ENCODE assay signal across 1 cellular context in genomic region chr10:124918906-124919305, GRCh38.
TF ChIP-seq lines count a peak whose summit lies in the region.

No MANE protein-coding gene starts in this region.

TF ChIP-seq in K562, 482 proteins besides CTCF, POLR2A, EP300 and RAD21 (continued from another document):
- TF ChIP-seq CEBPZ (IDR thresholded peaks at IDR 0.05; ENCODE audit: borderline replicate concordance, low read depth, low read length) (no peak), DNMT1 (IDR thresholded peaks at IDR 0.05) (no peak), CHAMP1 (IDR thresholded peaks at IDR 0.05) (no peak), THRB (CRISPR knock-in tag; conservative IDR thresholded peaks at IDR 0.05) (no peak), COPS2 (conservative IDR thresholded peaks at IDR 0.05) (no peak)
TF ChIP-seq in K562: peak in this region for 0.
